In genomic region chr10:71060636-71061426, GRCh38 we compare ENCODE assay signal across 17 cellular contexts.
"Had no signal": no experiment of that assay in that cellular context is flagged by ENCODE, and none has a peak within 500 bp of the region (broad histone marks: within the 10 kb centered on the region; RNA-seq: fewer than 3 reads in every experiment).

No MANE protein-coding gene starts in this region.

- H3K36me3 ChIP-seq: colonic mucosa, heart right ventricle, ovary, stomach, thoracic aorta had no signal

- H3K27me3 ChIP-seq: colonic mucosa, heart right ventricle, ovary had no signal

- H3K27ac ChIP-seq: colonic mucosa, heart right ventricle, ovary, stomach, thoracic aorta had no signal

- H3K4me3 ChIP-seq: colonic mucosa, heart right ventricle, mucosa of descending colon, ovary, stomach, thoracic aorta had no signal

- H3K4me3 Mint-ChIP-seq: naive thymus-derived CD8-positive, alpha-beta T cell had no signal

- H3K9me3 ChIP-seq: colonic mucosa, mucosa of descending colon, ovary, stomach, thoracic aorta had no signal

- H3K36me3 Mint-ChIP-seq: naive thymus-derived CD8-positive, alpha-beta T cell had no signal

- DNase-seq: colonic mucosa; dermis blood vessel endothelial cell; effector CD4-positive, alpha-beta T cell; foreskin melanocyte; heart right ventricle; hypothalamus; mammary epithelial cell; mucosa of descending colon; naive thymus-derived CD8-positive, alpha-beta T cell; ovary; small intestine; stimulated activated CD4-positive, alpha-beta T cell treated with anti-CD3 and anti-CD28 coated beads, Interleukin-12 subunit alpha, Interleukin-12 subunit beta, amount 100 ng/mL, for 4 hours; stimulated activated naive CD4-positive, alpha-beta T cell; stomach; trophoblast cell had no signal

- H3K4me1 ChIP-seq: colonic mucosa, stomach had no signal

- FAIRE-seq: islet of Langerhans, small intestine had no signal

- H3K27me3 Mint-ChIP-seq: naive thymus-derived CD8-positive, alpha-beta T cell had no signal

- H3K4me1 Mint-ChIP-seq: naive thymus-derived CD8-positive, alpha-beta T cell had no signal

- H3K9me3 Mint-ChIP-seq: naive thymus-derived CD8-positive, alpha-beta T cell had no signal
